9 cellular contexts compared by ENCODE assay signal in the genomic region with DNA sequence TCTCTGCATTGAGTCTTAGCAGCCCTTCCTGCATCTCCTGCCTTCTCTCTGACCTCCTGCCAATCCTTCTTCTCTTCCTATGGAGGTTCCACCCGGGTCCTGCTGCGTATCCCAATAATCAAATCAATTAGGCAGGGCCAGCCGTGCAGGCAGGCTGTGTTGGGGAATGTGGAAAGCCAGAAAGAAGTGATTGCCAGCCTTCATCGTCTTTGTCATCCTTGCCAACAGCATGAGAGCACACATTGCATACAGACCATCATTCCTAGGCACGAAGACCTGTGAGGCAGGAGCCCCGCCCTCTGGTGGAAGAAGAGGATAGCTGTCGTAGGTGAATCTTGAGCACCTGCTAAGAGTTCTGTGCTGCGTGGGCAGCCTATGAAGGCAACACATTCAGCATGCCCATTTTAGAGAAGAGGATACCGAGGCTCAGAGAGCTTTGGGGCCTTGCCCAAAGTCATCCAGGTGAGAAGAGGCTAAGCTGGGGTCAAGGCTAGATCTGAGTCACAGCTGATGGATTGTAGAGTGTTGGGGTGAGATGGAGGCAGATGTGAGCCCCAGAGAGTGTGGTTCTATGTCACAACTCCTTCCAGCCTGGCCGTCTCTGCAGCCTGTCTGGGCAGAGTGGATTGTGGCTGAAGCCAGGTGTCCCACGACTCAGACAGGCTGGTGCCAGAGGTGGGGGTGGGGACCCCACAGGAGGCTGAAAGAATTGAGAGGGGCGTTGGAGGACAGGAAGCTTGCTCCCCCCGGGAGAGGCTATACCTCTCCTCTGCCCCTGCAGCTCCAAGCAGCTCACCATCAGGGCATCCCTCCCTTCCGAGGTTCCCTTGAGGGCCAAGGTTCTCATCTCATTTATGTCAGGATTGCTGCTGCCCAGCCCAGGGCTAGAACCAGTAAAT. TPM values are rescaled to one million over a fixed set of nuclear protein-coding genes. Genes with fewer than 3 reads are reported as not detected.
DNase-seq lines count a peak whose midpoint lies in the region; FAIRE-seq and TF ChIP-seq lines count a peak whose summit lies in the region.
"Had no signal": no experiment of that assay in that cellular context is flagged by ENCODE, and none has a peak within 500 bp of the region (broad histone marks: within the 10 kb centered on the region; RNA-seq: fewer than 3 reads in every experiment).

No MANE protein-coding gene starts in this region.

- FAIRE-seq in HTR-8/SVneo (lab: Jason Lieb, UNC): no peak
- FAIRE-seq: colon had no signal

- H3K27ac Mint-ChIP-seq in HFFc6: peak overlapping the region; percentile 98
- no peak overlapping the region for H3K27ac Mint-ChIP-seq in osteocyte (ENCODE audit: unreplicated experiment)
- H3K27ac Mint-ChIP-seq in activated T-cell treated with anti-CD3 and anti-CD28 coated beads, Interleukin-2, amount 50 U/mL, for 24 hours: no peak overlapping the region

- H3K4me3 Mint-ChIP-seq in HFFc6: no peak overlapping the region
- no peak overlapping the region for H3K4me3 Mint-ChIP-seq in osteocyte (ENCODE audit: unreplicated experiment)
- no peak overlapping the region for H3K4me3 Mint-ChIP-seq in activated T-cell treated with anti-CD3 and anti-CD28 coated beads, Interleukin-2, amount 50 U/mL, for 24 hours

- TF ChIP-seq CTCF in HFFc6 (IDR thresholded peaks at IDR 0.05): peak; percentile 65
- TF ChIP-seq CTCF in astrocyte of the cerebellum (IDR thresholded peaks at IDR 0.05; ENCODE audit: low read depth, low read length, missing control alignments): peak; percentile 19
- no peak for TF ChIP-seq CTCF in osteocyte (IDR thresholded peaks at IDR 0.05)

- H3K27me3 Mint-ChIP-seq in HFFc6 (ENCODE audit: insufficient read depth) (no peaks in the 10 kb centered on the region; the same call in 1 of the 2 replicates), osteocyte (ENCODE audit: unreplicated experiment) (no peaks in the 10 kb centered on the region)
- peaks cover 8% of the 10 kb centered on the region for H3K27me3 Mint-ChIP-seq in activated T-cell treated with anti-CD3 and anti-CD28 coated beads, Interleukin-2, amount 50 U/mL, for 24 hours

- in situ Hi-C loops in astrocyte of the cerebellum (cut with HindIII; ENCODE audit: low sequenced_read_pairs): no loop called here

- DNase-seq in NCI-H1694 treated with DMSO at 0.1 percent for 48 hours (lab: John Stamatoyannopoulos, UW): peak; percentile 22
- DNase-seq in NCI-H1694 (lab: John Stamatoyannopoulos, UW): no peak
- no peak for DNase-seq in HFFc6
- no peak for DNase-seq in astrocyte of the cerebellum (ENCODE audit: low read depth)
- DNase-seq in osteocyte (ENCODE audit: extremely low spot score, unreplicated experiment): peak; percentile 54
- DNase-seq in HTR-8/SVneo (ENCODE audit: insufficient read length, low spot score): no peak
- DNase-seq in activated T-cell treated with anti-CD3 and anti-CD28 coated beads, Interleukin-2, amount 50 U/mL, for 24 hours: no peak
- no peak for DNase-seq in stimulated activated CD4-positive, alpha-beta T cell treated with anti-CD3 and anti-CD28 coated beads, Interleukin-4, amount 100 ng/mL, for 1 hour

- H3K9me3 Mint-ChIP-seq in HFFc6 (no peaks in the 10 kb centered on the region), osteocyte (ENCODE audit: unreplicated experiment) (no peaks in the 10 kb centered on the region)
- H3K9me3 Mint-ChIP-seq in activated T-cell treated with anti-CD3 and anti-CD28 coated beads, Interleukin-2, amount 50 U/mL, for 24 hours: no peaks in the 10 kb centered on the region

- H3K4me1 Mint-ChIP-seq in HFFc6 (ENCODE audit: low read depth) (peaks cover 71% of the 10 kb centered on the region), osteocyte (ENCODE audit: unreplicated experiment) (peaks cover 50% of the 10 kb centered on the region)
- H3K4me1 Mint-ChIP-seq in activated T-cell treated with anti-CD3 and anti-CD28 coated beads, Interleukin-2, amount 50 U/mL, for 24 hours (ENCODE audit: low read depth): no peaks in the 10 kb centered on the region

- no peak overlapping the region for H3K4me3 ChIP-seq in astrocyte of the cerebellum (ENCODE audit: low read depth, low read length)

- H3K36me3 Mint-ChIP-seq in HFFc6 (ENCODE audit: low read depth) (peaks cover 15% of the 10 kb centered on the region), osteocyte (ENCODE audit: unreplicated experiment) (peaks cover 9% of the 10 kb centered on the region)
- H3K36me3 Mint-ChIP-seq in activated T-cell treated with anti-CD3 and anti-CD28 coated beads, Interleukin-2, amount 50 U/mL, for 24 hours (ENCODE audit: low read depth): no peaks in the 10 kb centered on the region

RNA-seq across cellular contexts. Expression of gene C14orf132, which starts 12.7 kb away (rescaled TPM):
- 10 to 100 TPM; 21.5 to 33.1 (median 27.1) TPM for total RNA-seq in HFFc6 (2021; fragmentation: NEBNext Ultra II Directional; extraction: Animal tissue kit (Norgen Biotek cat#: 25700))
- total RNA-seq in osteocyte: 84.8 and 86.9 TPM in 2 replicates

Comparison
In these comparisons a context has a peak if more than half of its experiments do, and no peak if none do; other contexts are left out.
1. DNase-seq: peak in NCI-H1694 treated with DMSO at 0.1 percent for 48 hours (single experiment) and osteocyte (single experiment); none in NCI-H1694 (single experiment), HFFc6 (single experiment), astrocyte of the cerebellum (single experiment), HTR-8/SVneo (single experiment), activated T-cell treated with anti-CD3 and anti-CD28 coated beads, Interleukin-2, amount 50 U/mL, for 24 hours (single experiment) and stimulated activated CD4-positive, alpha-beta T cell treated with anti-CD3 and anti-CD28 coated beads, Interleukin-4, amount 100 ng/mL, for 1 hour (single experiment).